Comparison of ENCODE assay signal across 8 cellular contexts in the genomic region with DNA sequence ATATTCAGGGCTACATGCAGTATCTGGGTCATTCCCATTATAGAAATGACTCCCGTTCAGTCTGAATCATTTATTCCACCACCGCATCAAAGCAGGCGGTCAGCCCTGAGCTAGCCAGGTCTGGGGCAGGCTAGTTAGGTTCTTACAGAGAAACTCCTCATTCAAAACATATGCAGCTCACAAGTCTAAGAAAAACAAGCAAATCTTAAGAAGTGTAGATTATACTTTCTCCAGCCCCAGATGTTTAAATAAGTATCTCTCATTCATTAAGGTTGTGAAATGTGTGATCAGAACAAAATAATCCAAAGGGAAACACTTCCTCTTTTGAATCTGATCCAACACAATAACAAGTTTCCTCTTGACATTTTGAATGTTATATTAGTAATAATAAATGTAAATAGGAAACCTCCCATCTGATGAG.
DNase-seq lines count a peak whose midpoint lies in the region; ATAC-seq and TF ChIP-seq lines count a peak whose summit lies in the region.

No MANE protein-coding gene starts in this region.

- peak overlapping the region; percentile 91 for H3K9ac ChIP-seq in skeletal muscle satellite cell (ENCODE audit: low read depth, low read length)

- in situ Hi-C loops in GM13976 (cut with MboI; ENCODE audit: low sequenced_read_pairs, unreplicated experiment): no loop called here

- peaks cover 51% of the 10 kb centered on the region for H3K4me1 Mint-ChIP-seq in T-helper 17 cell

- H3K9me3 ChIP-seq in T-helper 17 cell (ENCODE audit: control insufficient read depth, low read length, poor library complexity, severe bottlenecking) (no peaks in the 10 kb centered on the region), skeletal muscle satellite cell (replicated peaks; ENCODE audit: low read length) (no peaks in the 10 kb centered on the region)

- DNase-seq in ELR (ENCODE audit: low read depth) (peak; percentile 85), T-helper 17 cell (no peak), epithelial cell of proximal tubule (ENCODE audit: low read depth) (no peak), iPS-NIHi11 (ENCODE audit: low spot score) (no peak), GM13976 (ENCODE audit: low spot score) (no peak)

- H3K36me3 Mint-ChIP-seq in T-helper 17 cell (ENCODE audit: low read depth): peaks cover 11% of the 10 kb centered on the region

- peak overlapping the region; percentile 97 for H3K27ac Mint-ChIP-seq in T-helper 17 cell

- H3K4me3 Mint-ChIP-seq in T-helper 17 cell: peak overlapping the region; percentile 98

- H3K4me1 ChIP-seq in skeletal muscle satellite cell (ENCODE audit: control insufficient read depth, insufficient read depth, low read length): peaks cover 58% of the 10 kb centered on the region

- no peak for TF ChIP-seq CTCF in epithelial cell of proximal tubule (conservative IDR thresholded peaks at IDR 0.05; ENCODE audit: low read depth, low read length)
- TF ChIP-seq CTCF in GM13976 (IDR thresholded peaks at IDR 0.05; ENCODE audit: borderline replicate concordance, control extremely low read depth, extremely low read depth, insufficient read depth, missing control alignments): no peak

- no peaks in the 10 kb centered on the region for H3K36me3 ChIP-seq in skeletal muscle satellite cell (ENCODE audit: insufficient read depth, low read length)

- no peak for ATAC-seq in T-helper 17 cell
- no peak for ATAC-seq in GM18873 (IDR thresholded peaks at IDR 0.05; ENCODE audit: low FRiP score, unreplicated experiment)
- no peak for ATAC-seq in GM19328 (IDR thresholded peaks at IDR 0.05; ENCODE audit: unreplicated experiment)

- no peaks in the 10 kb centered on the region for H3K27me3 Mint-ChIP-seq in T-helper 17 cell

- no peaks in the 10 kb centered on the region for H3K27me3 ChIP-seq in skeletal muscle satellite cell (ENCODE audit: control insufficient read depth, insufficient read depth, low read length)

- H3K4me3 ChIP-seq in epithelial cell of proximal tubule (ENCODE audit: low read depth, low read length) (peak overlapping the region; percentile 68), skeletal muscle satellite cell (ENCODE audit: low read length) (peak overlapping the region; percentile 73)

- H3K4me2 ChIP-seq in skeletal muscle satellite cell (ENCODE audit: low read length): peak overlapping the region; percentile 82
